In genomic region chr14:82159624-82160023, GRCh38 we compare ENCODE assay signal across 22 cellular contexts.
"Had no signal": no experiment of that assay in that cellular context is flagged by ENCODE, and none has a peak within 500 bp of the region (broad histone marks: within the 10 kb centered on the region; RNA-seq: fewer than 3 reads in every experiment).

No MANE protein-coding gene starts in this region.

- H3K4me3 ChIP-seq: SJSA1, SK-N-MC had no signal

- H3K27ac ChIP-seq: HL-60, SJSA1, SK-N-MC had no signal

- H3K36me3 ChIP-seq: SJSA1 had no signal

- DNase-seq: IMR-90, Karpas-422, KG1, MM.1S, NCI-H1092 treated with DMSO at 0.1 percent for 48 hours, NCI-H1436, NCI-H187, NCI-H2029, NCI-H2081 treated with DMSO at 0.1 percent for 48 hours, NCI-H2171, NCI-H226, NCI-H446, NCI-H510A, NCI-H524 treated with DMSO at 0.1 percent for 48 hours, NCI-H69, NCI-H774, Right ventricle myocardium superior, SIG-M5 had no signal

- H3K27me3 ChIP-seq: SJSA1 had no signal

- H3K4me1 ChIP-seq: SJSA1 had no signal

- FAIRE-seq: RCC 7860 had no signal
